ENCODE assay signal across 23 cellular contexts in genomic region chr13:32733685-32734084, GRCh38.
"Had no signal": no experiment of that assay in that cellular context is flagged by ENCODE, and none has a peak within 500 bp of the region (broad histone marks: within the 10 kb centered on the region; RNA-seq: fewer than 3 reads in every experiment).

No MANE protein-coding gene starts in this region.

- H3K4me3 ChIP-seq: breast epithelium, gastrocnemius medialis, spleen, thoracic aorta, upper lobe of left lung had no signal

- H3K27me3 ChIP-seq: breast epithelium, gastrocnemius medialis, spleen, upper lobe of left lung had no signal

- H3K36me3 ChIP-seq: breast epithelium, gastrocnemius medialis, thoracic aorta, upper lobe of left lung had no signal

- H3K9me3 ChIP-seq: breast epithelium, gastrocnemius medialis, thoracic aorta, upper lobe of left lung had no signal

- H3K4me1 ChIP-seq: breast epithelium had no signal

- H3K27ac ChIP-seq: breast epithelium, gastrocnemius medialis, spleen, thoracic aorta, WERI-Rb-1 had no signal

- ATAC-seq: activated T-cell treated with anti-CD3 and anti-CD28 coated beads, Interleukin-2, amount 50 U/mL, for 4 hours; gastrocnemius medialis; left cardiac atrium; naive thymus-derived CD4-positive, alpha-beta T cell; T-cell had no signal

- DNase-seq: activated CD4-positive, alpha-beta T cell treated with anti-CD3 and anti-CD28 coated beads for 1 hour; activated CD4-positive, alpha-beta T cell treated with anti-CD3 and anti-CD28 coated beads, Interleukin-2, amount 50 U/mL, for 1 hour; activated CD8-positive, alpha-beta memory T cell treated with anti-CD3 and anti-CD28 coated beads for 24 hours; activated CD8-positive, alpha-beta memory T cell treated with anti-CD3 and anti-CD28 coated beads, Interleukin-2, amount 50 U/mL, for 4 hours; activated naive CD4-positive, alpha-beta T cell treated with Interleukin-2 at 50 U/mL for 16 hours; activated naive CD8-positive, alpha-beta T cell treated with anti-CD3 and anti-CD28 coated beads for 36 hours; activated T-cell treated with anti-CD3 and anti-CD28 coated beads, Interleukin-2, amount 50 U/mL, for 4 hours; effector CD4-positive, alpha-beta T cell; gastrocnemius medialis; hippocampal formation; left cardiac atrium; naive thymus-derived CD4-positive, alpha-beta T cell; retina; spleen; stimulated activated CD4-positive, alpha-beta T cell treated with anti-CD3 and anti-CD28 coated beads, Interleukin-4, amount 100 ng/mL, for 1 hour; stimulated activated naive CD4-positive, alpha-beta T cell; T-cell; upper lobe of left lung; WERI-Rb-1 had no signal

- FAIRE-seq: endometrium, TTC549 had no signal
